In the genomic region with DNA sequence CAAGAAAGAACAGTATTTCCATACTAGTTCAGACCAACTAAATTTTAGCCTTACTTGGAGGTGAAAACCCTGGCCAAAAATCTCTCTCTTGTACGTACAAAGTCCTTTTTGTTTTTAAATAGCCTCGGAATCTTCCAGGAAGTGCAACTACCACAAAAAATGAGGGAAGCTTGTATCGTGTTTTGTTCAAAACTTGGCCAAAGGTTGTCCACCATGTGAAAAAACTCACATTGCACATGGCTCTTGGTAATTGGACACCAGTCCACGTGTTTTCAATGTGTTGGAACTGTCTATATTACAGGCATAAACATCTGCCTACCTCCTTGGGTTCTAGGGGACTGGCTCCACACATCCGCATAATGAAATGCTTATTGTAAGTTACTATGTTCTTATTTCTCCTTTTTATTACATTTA, we compare ENCODE assay signal across 1 cellular context.
TF ChIP-seq lines count a peak whose summit lies in the region.

No MANE protein-coding gene starts in this region.

TF ChIP-seq in K562, 482 proteins besides CTCF, POLR2A, EP300 and RAD21 (continued from another document):
- TF ChIP-seq, protein P1, sequence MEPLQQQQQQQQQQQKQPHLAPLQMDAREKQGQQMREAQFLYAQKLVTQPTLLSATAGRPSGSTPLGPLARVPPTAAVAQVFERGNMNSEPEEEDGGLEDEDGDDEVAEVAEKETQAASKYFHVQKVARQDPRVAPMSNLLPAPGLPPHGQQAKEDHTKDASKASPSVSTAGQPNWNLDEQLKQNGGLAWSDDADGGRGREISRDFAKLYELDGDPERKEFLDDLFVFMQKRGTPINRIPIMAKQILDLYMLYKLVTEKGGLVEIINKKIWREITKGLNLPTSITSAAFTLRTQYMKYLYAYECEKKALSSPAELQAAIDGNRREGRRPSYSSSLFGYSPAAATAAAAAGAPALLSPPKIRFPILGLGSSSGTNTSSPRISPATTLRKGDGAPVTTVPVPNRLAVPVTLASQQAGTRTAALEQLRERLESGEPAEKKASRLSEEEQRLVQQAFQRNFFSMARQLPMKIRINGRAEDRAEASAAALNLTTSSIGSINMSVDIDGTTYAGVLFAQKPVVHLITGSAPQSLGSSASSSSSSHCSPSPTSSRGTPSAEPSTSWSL (CRISPR knock-in tag; IDR thresholded peaks at IDR 0.05; ENCODE audit: borderline replicate concordance): no peak
- TF ChIP-seq, protein P2, sequence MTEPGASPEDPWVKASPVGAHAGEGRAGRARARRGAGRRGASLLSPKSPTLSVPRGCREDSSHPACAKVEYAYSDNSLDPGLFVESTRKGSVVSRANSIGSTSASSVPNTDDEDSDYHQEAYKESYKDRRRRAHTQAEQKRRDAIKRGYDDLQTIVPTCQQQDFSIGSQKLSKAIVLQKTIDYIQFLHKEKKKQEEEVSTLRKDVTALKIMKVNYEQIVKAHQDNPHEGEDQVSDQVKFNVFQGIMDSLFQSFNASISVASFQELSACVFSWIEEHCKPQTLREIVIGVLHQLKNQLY (CRISPR knock-in tag; conservative IDR thresholded peaks at IDR 0.05): no peak
- TF ChIP-seq RBM17 (IDR thresholded peaks at IDR 0.05; ENCODE audit: borderline replicate concordance, low read depth, low read length) (no peak), IRF2 (CRISPR knock-in tag; IDR thresholded peaks at IDR 0.05) (no peak), ZFP30 (CRISPR knock-in tag; IDR thresholded peaks at IDR 0.05; ENCODE audit: borderline replicate concordance) (no peak), ZKSCAN3 (CRISPR knock-in tag; IDR thresholded peaks at IDR 0.05) (no peak), MCM3 (IDR thresholded peaks at IDR 0.05) (no peak), XRCC3 (IDR thresholded peaks at IDR 0.05) (no peak), ZNF165 (CRISPR knock-in tag; IDR thresholded peaks at IDR 0.05; ENCODE audit: borderline replicate concordance) (no peak), CC2D1A (IDR thresholded peaks at IDR 0.05) (no peak), ZNF384 (IDR thresholded peaks at IDR 0.05; ENCODE audit: low read depth, low read length) (no peak), NFE2 (IDR thresholded peaks at IDR 0.05; ENCODE audit: low read depth) (no peak), DMBX1 (CRISPR knock-in tag; IDR thresholded peaks at IDR 0.05; ENCODE audit: borderline replicate concordance) (no peak), HNRNPLL (IDR thresholded peaks at IDR 0.05; ENCODE audit: low read depth, low read length, poor library complexity, severe bottlenecking) (no peak), NR2C1 (IDR thresholded peaks at IDR 0.05) (no peak), NR2C1 (tag; IDR thresholded peaks at IDR 0.05) (no peak), POLR2B (IDR thresholded peaks at IDR 0.05; ENCODE audit: low read depth, partially characterized antibody) (no peak), HEY1 (CRISPR knock-in tag; IDR thresholded peaks at IDR 0.05; ENCODE audit: borderline replicate concordance) (no peak), ZNF146 (CRISPR knock-in tag; IDR thresholded peaks at IDR 0.05; ENCODE audit: unreplicated experiment) (no peak), ZNF780A (CRISPR knock-in tag; IDR thresholded peaks at IDR 0.05) (no peak), CHCHD3 (CRISPR knock-in tag; IDR thresholded peaks at IDR 0.05) (no peak), ZNF239 (CRISPR knock-in tag; IDR thresholded peaks at IDR 0.05) (no peak), ZNF586 (CRISPR knock-in tag; conservative IDR thresholded peaks at IDR 0.05) (no peak), ZKSCAN1 (IDR thresholded peaks at IDR 0.05; ENCODE audit: low read depth, low read length) (no peak), PTRF (tag; IDR thresholded peaks at IDR 0.05) (no peak), POLR2AphosphoS2 (IDR thresholded peaks at IDR 0.05; ENCODE audit: low read length) (no peak), L3MBTL2 (IDR thresholded peaks at IDR 0.05) (peak; percentile 51; the same call in 1 of the 2 replicates), TAF15 (IDR thresholded peaks at IDR 0.05; ENCODE audit: low read depth, low read length) (no peak)
- TF ChIP-seq, protein P3, sequence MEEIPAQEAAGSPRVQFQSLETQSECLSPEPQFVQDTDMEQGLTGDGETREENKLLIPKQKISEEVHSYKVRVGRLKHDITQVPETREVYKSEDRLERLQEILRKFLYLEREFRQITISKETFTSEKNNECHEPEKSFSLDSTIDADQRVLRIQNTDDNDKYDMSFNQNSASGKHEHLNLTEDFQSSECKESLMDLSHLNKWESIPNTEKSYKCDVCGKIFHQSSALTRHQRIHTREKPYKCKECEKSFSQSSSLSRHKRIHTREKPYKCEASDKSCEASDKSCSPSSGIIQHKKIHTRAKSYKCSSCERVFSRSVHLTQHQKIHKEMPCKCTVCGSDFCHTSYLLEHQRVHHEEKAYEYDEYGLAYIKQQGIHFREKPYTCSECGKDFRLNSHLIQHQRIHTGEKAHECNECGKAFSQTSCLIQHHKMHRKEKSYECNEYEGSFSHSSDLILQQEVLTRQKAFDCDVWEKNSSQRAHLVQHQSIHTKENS (CRISPR knock-in tag; IDR thresholded peaks at IDR 0.05): no peak
- TF ChIP-seq, protein P4, sequence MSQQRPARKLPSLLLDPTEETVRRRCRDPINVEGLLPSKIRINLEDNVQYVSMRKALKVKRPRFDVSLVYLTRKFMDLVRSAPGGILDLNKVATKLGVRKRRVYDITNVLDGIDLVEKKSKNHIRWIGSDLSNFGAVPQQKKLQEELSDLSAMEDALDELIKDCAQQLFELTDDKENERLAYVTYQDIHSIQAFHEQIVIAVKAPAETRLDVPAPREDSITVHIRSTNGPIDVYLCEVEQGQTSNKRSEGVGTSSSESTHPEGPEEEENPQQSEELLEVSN (IDR thresholded peaks at IDR 0.05; ENCODE audit: borderline replicate concordance in 1 of 2, extremely low read depth in 1 of 2, insufficient read depth in 1 of 2, insufficient read length in 1 of 2, low read depth in 1 of 2, low read length in 1 of 2, poor library complexity in 1 of 2, severe bottlenecking in 1 of 2): peak; percentile 17 to 33
- TF ChIP-seq, protein P5, sequence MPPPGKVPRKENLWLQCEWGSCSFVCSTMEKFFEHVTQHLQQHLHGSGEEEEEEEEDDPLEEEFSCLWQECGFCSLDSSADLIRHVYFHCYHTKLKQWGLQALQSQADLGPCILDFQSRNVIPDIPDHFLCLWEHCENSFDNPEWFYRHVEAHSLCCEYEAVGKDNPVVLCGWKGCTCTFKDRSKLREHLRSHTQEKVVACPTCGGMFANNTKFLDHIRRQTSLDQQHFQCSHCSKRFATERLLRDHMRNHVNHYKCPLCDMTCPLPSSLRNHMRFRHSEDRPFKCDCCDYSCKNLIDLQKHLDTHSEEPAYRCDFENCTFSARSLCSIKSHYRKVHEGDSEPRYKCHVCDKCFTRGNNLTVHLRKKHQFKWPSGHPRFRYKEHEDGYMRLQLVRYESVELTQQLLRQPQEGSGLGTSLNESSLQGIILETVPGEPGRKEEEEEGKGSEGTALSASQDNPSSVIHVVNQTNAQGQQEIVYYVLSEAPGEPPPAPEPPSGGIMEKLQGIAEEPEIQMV (tag; conservative IDR thresholded peaks at IDR 0.05; ENCODE audit: low read depth): no peak
- TF ChIP-seq, protein P6, sequence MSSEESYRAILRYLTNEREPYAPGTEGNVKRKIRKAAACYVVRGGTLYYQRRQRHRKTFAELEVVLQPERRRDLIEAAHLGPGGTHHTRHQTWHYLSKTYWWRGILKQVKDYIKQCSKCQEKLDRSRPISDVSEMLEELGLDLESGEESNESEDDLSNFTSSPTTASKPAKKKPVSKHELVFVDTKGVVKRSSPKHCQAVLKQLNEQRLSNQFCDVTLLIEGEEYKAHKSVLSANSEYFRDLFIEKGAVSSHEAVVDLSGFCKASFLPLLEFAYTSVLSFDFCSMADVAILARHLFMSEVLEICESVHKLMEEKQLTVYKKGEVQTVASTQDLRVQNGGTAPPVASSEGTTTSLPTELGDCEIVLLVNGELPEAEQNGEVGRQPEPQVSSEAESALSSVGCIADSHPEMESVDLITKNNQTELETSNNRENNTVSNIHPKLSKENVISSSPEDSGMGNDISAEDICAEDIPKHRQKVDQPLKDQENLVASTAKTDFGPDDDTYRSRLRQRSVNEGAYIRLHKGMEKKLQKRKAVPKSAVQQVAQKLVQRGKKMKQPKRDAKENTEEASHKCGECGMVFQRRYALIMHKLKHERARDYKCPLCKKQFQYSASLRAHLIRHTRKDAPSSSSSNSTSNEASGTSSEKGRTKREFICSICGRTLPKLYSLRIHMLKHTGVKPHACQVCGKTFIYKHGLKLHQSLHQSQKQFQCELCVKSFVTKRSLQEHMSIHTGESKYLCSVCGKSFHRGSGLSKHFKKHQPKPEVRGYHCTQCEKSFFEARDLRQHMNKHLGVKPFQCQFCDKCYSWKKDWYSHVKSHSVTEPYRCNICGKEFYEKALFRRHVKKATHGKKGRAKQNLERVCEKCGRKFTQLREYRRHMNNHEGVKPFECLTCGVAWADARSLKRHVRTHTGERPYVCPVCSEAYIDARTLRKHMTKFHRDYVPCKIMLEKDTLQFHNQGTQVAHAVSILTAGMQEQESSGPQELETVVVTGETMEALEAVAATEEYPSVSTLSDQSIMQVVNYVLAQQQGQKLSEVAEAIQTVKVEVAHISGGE (CRISPR knock-in tag; IDR thresholded peaks at IDR 0.05): no peak
- TF ChIP-seq, protein P7, sequence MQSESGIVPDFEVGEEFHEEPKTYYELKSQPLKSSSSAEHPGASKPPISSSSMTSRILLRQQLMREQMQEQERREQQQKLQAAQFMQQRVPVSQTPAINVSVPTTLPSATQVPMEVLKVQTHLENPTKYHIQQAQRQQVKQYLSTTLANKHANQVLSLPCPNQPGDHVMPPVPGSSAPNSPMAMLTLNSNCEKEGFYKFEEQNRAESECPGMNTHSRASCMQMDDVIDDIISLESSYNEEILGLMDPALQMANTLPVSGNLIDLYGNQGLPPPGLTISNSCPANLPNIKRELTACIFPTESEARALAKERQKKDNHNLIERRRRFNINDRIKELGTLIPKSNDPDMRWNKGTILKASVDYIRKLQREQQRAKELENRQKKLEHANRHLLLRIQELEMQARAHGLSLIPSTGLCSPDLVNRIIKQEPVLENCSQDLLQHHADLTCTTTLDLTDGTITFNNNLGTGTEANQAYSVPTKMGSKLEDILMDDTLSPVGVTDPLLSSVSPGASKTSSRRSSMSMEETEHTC (IDR thresholded peaks at IDR 0.05): no peak
- TF ChIP-seq, protein P8, sequence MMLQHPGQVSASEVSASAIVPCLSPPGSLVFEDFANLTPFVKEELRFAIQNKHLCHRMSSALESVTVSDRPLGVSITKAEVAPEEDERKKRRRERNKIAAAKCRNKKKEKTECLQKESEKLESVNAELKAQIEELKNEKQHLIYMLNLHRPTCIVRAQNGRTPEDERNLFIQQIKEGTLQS (IDR thresholded peaks at IDR 0.05): no peak
- TF ChIP-seq, protein P8 (CRISPR knock-in tag; conservative IDR thresholded peaks at IDR 0.05): no peak
- TF ChIP-seq, protein P9, sequence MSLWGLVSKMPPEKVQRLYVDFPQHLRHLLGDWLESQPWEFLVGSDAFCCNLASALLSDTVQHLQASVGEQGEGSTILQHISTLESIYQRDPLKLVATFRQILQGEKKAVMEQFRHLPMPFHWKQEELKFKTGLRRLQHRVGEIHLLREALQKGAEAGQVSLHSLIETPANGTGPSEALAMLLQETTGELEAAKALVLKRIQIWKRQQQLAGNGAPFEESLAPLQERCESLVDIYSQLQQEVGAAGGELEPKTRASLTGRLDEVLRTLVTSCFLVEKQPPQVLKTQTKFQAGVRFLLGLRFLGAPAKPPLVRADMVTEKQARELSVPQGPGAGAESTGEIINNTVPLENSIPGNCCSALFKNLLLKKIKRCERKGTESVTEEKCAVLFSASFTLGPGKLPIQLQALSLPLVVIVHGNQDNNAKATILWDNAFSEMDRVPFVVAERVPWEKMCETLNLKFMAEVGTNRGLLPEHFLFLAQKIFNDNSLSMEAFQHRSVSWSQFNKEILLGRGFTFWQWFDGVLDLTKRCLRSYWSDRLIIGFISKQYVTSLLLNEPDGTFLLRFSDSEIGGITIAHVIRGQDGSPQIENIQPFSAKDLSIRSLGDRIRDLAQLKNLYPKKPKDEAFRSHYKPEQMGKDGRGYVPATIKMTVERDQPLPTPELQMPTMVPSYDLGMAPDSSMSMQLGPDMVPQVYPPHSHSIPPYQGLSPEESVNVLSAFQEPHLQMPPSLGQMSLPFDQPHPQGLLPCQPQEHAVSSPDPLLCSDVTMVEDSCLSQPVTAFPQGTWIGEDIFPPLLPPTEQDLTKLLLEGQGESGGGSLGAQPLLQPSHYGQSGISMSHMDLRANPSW (CRISPR knock-in tag; IDR thresholded peaks at IDR 0.05): no peak
- TF ChIP-seq, protein P10, sequence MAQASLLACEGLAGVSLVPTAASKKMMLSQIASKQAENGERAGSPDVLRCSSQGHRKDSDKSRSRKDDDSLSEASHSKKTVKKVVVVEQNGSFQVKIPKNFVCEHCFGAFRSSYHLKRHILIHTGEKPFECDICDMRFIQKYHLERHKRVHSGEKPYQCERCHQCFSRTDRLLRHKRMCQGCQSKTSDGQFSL (CRISPR knock-in tag; IDR thresholded peaks at IDR 0.05): no peak
- TF ChIP-seq, protein P10 (tag; IDR thresholded peaks at IDR 0.05): no peak
- TF ChIP-seq, protein P11, sequence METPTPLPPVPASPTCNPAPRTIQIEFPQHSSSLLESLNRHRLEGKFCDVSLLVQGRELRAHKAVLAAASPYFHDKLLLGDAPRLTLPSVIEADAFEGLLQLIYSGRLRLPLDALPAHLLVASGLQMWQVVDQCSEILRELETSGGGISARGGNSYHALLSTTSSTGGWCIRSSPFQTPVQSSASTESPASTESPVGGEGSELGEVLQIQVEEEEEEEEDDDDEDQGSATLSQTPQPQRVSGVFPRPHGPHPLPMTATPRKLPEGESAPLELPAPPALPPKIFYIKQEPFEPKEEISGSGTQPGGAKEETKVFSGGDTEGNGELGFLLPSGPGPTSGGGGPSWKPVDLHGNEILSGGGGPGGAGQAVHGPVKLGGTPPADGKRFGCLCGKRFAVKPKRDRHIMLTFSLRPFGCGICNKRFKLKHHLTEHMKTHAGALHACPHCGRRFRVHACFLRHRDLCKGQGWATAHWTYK (CRISPR knock-in tag; IDR thresholded peaks at IDR 0.05): no peak
